In genomic region chr1:26353210-26353859, GRCh38 we compare ENCODE assay signal across 22 cellular contexts. TPM values are rescaled to one million over a fixed set of nuclear protein-coding genes. Genes with fewer than 3 reads are reported as not detected.
A peak's percentile ranks its signal among the peaks of the same experiment; 100 is the strongest.
DNase-seq lines count a peak whose midpoint lies in the region; ATAC-seq, FAIRE-seq and TF ChIP-seq lines count a peak whose summit lies in the region.
"Had no signal": no experiment of that assay in that cellular context is flagged by ENCODE, and none has a peak within 500 bp of the region (broad histone marks: within the 10 kb centered on the region; RNA-seq: fewer than 3 reads in every experiment).

No MANE protein-coding gene starts in this region.

- CTCF ChIA-PET in HCT116 (lab: Charles Lee), result interaction anchor here (1.4 kb wide), 1 partner anchor 11 kb away, joined by 8 read pairs; no protein-coding TSS in a partner anchor
- CTCF ChIA-PET in naive thymus-derived CD4-positive, alpha-beta T cell (lab: Charles Lee), result no interaction called here

- no peaks in the 10 kb centered on the region for H3K27me3 ChIP-seq in HCT116 (ENCODE audit: insufficient read depth, low read length)
- no peaks in the 10 kb centered on the region for H3K27me3 ChIP-seq in bronchial epithelial cell (ENCODE audit: control insufficient read depth, insufficient read depth, low read length)
- H3K27me3 ChIP-seq in naive thymus-derived CD4-positive, alpha-beta T cell (ENCODE audit: control insufficient read depth in 2 of 2, insufficient read depth in 2 of 2, low read length in 2 of 2), result no peaks in the 10 kb centered on the region

- TF ChIP-seq POLR2A in HCT116 (IDR thresholded peaks at IDR 0.05; ENCODE audit: borderline replicate concordance, extremely low read depth, insufficient read depth, insufficient read length), result no peak

- peaks cover 11% of the 10 kb centered on the region for H3K27me3 Mint-ChIP-seq in nephron progenitor cell (ENCODE audit: low read depth, poor library complexity)
- H3K27me3 Mint-ChIP-seq in activated T-cell treated with anti-CD3 and anti-CD28 coated beads, Interleukin-2, amount 50 U/mL, for 72 hours (ENCODE audit: low read depth), result no peaks in the 10 kb centered on the region
- H3K27me3 Mint-ChIP-seq in naive thymus-derived CD4-positive, alpha-beta T cell, result peaks cover 0 to 3% (median 0%) of the 10 kb centered on the region in 5 donors
- H3K27me3 Mint-ChIP-seq: CD4-positive, alpha-beta memory T cell had no signal

- no TSS peak for BruUV-seq in HCT116 (replicated peaks; lab: Mats Ljungman, UMichigan)

- RAD21 ChIA-PET in HCT116 (lab: Charles Lee; ENCODE audit: low non-redundant PET in 1 of 2, low total read pairs in 2 of 2, uncharacterized antibody in 2 of 2, unreplicated experiment in 2 of 2), result no interaction called here

- peak overlapping the region; percentile 34 to 51 for H3K4me3 ChIP-seq in HCT116 (replicated peaks in 1 of 2; ENCODE audit: low read depth in 1 of 2, low read length in 2 of 2)
- H3K4me3 ChIP-seq in bronchial epithelial cell (ENCODE audit: low read depth, low read length), result peak overlapping the region; percentile 56
- no peak overlapping the region for H3K4me3 ChIP-seq in naive thymus-derived CD4-positive, alpha-beta T cell (ENCODE audit: low read length)
- H3K4me3 ChIP-seq: psoas muscle, SJCRH30, thoracic aorta had no signal

- H3K4me1 ChIP-seq in HCT116 (ENCODE audit: control insufficient read depth in 1 of 2, insufficient read depth in 2 of 2, low read length in 2 of 2), result peaks cover 66 to 88% of the 10 kb centered on the region in 2 experiments
- peaks cover 0 to 1% of the 10 kb centered on the region in 2 donors for H3K4me1 ChIP-seq in naive thymus-derived CD4-positive, alpha-beta T cell (ENCODE audit: control insufficient read depth in 2 of 2, insufficient read depth in 2 of 2, low read length in 2 of 2)
- H3K4me1 ChIP-seq: psoas muscle had no signal

- POLR2A ChIA-PET in HCT116 (lab: Charles Lee), result interaction anchor here (1.2 to 1.5 kb wide), 2 partner anchors 11 to 25 kb away, joined by 3 to 5 read pairs; no protein-coding TSS in a partner anchor
- POLR2A ChIA-PET in naive thymus-derived CD4-positive, alpha-beta T cell (lab: Charles Lee), result interaction anchor here (0.6 to 0.9 kb wide), 3 partner anchors 17 to 805 kb away, joined by 3 read pairs; no protein-coding TSS in a partner anchor

- intact Hi-C loops in HCT116 (cut with micrococcal nuclease), result no loop called here
- intact Hi-C loops in naive thymus-derived CD4-positive, alpha-beta T cell (cut with micrococcal nuclease), result no loop called here

- no peak for TF ChIP-seq RAD21 in HCT116 (IDR thresholded peaks at IDR 0.05; ENCODE audit: low read depth)

- peak overlapping the region; percentile 57 for H3K27ac Mint-ChIP-seq in nephron progenitor cell
- H3K27ac Mint-ChIP-seq in activated T-cell treated with anti-CD3 and anti-CD28 coated beads, Interleukin-2, amount 50 U/mL, for 72 hours, result no peak overlapping the region
- no peak overlapping the region for H3K27ac Mint-ChIP-seq in naive thymus-derived CD4-positive, alpha-beta T cell
- H3K27ac Mint-ChIP-seq: CD4-positive, alpha-beta memory T cell; natural killer cell; T-helper 17 cell had no signal

- H2AFZ ChIP-seq in HCT116 (ENCODE audit: low read depth, low read length, poor library complexity, severe bottlenecking), result no peak overlapping the region

- H3K9me2 ChIP-seq in HCT116 (ENCODE audit: insufficient read depth), result no peaks in the 10 kb centered on the region

- no peaks in the 10 kb centered on the region for H4K20me1 ChIP-seq in HCT116 (ENCODE audit: insufficient read depth)

- DNase-seq in HCT116 (ENCODE audit: low read depth, low spot score) (no peak), bronchial epithelial cell (ENCODE audit: low read depth) (no peak), nephron progenitor cell (no peak), GM19238 (ENCODE audit: insufficient read length, low spot score) (no peak)
- DNase-seq in activated T-cell treated with anti-CD3 and anti-CD28 coated beads, Interleukin-2, amount 50 U/mL, for 72 hours, result no peak
- DNase-seq in naive thymus-derived CD4-positive, alpha-beta T cell, result no peak
- DNase-seq: activated naive CD4-positive, alpha-beta T cell treated with anti-CD3 and anti-CD28 coated beads, Interleukin-2, amount 50 U/mL, for 16 hours; activated T-cell treated with anti-CD3 and anti-CD28 coated beads, Interleukin-2, amount 50 U/mL, for 1 hour; CD4-positive, alpha-beta memory T cell; DMS79 treated with DMSO at 0.1 percent for 48 hours; kidney glomerular epithelial cell; natural killer cell; NCI-H2081 treated with DMSO at 0.1 percent for 48 hours; NCI-H524 treated with DMSO at 0.1 percent for 48 hours; psoas muscle; SJCRH30; stimulated activated CD4-positive, alpha-beta T cell treated with anti-CD3 and anti-CD28 coated beads, Interleukin-4, amount 100 ng/mL, for 24 hours; T-helper 17 cell had no signal

- peak overlapping the region; percentile 80 for H3K4me2 ChIP-seq in HCT116 (ENCODE audit: low read length)

- peak overlapping the region; percentile 40 for H3K9ac ChIP-seq in HCT116 (ENCODE audit: low read length)

- H3K27ac ChIP-seq in C4-2B (peak overlapping the region; percentile 41; the same call in 1 of the 2 replicates), HCT116 (ENCODE audit: low read depth, low read length) (peak overlapping the region; percentile 27; the same call in 1 of the 2 replicates)
- no peak overlapping the region for H3K27ac ChIP-seq in naive thymus-derived CD4-positive, alpha-beta T cell (ENCODE audit: low read depth, low read length)
- H3K27ac ChIP-seq: psoas muscle, SJCRH30, thoracic aorta had no signal

- H3K79me2 ChIP-seq in HCT116 (ENCODE audit: insufficient read depth, low read length), result no peaks in the 10 kb centered on the region

- H3K36me3 ChIP-seq in HCT116 (ENCODE audit: control insufficient read depth in 1 of 2, insufficient read depth in 2 of 2, low read length in 2 of 2) (no peaks in the 10 kb centered on the region), bronchial epithelial cell (ENCODE audit: control insufficient read depth, insufficient read depth, low read length) (no peaks in the 10 kb centered on the region)
- no peaks in the 10 kb centered on the region for H3K36me3 ChIP-seq in naive thymus-derived CD4-positive, alpha-beta T cell (ENCODE audit: control insufficient read depth in 2 of 3, insufficient read depth in 3 of 3, low read length in 3 of 3)
- H3K36me3 ChIP-seq: SJCRH30, thoracic aorta had no signal

- TF ChIP-seq CTCF in C4-2B (conservative IDR thresholded peaks at IDR 0.05), result no peak
- no peak for TF ChIP-seq CTCF in HCT116 (IDR thresholded peaks at IDR 0.05 in 2 of 3, conservative IDR thresholded peaks at IDR 0.05 in 1 of 3; ENCODE audit: borderline replicate concordance in 1 of 3, insufficient read depth in 1 of 3, low read depth in 2 of 3, low read length in 2 of 3)
- TF ChIP-seq CTCF in bronchial epithelial cell (IDR thresholded peaks at IDR 0.05; ENCODE audit: insufficient read depth, low read length, severe bottlenecking), result no peak
- TF ChIP-seq CTCF in nephron progenitor cell (IDR thresholded peaks at IDR 0.05), result no peak

- ATAC-seq in HCT116, result 0 out of 2 replicates have a peak, but pooled peaks have one; percentile 0
- no peak for ATAC-seq in activated T-cell treated with anti-CD3 and anti-CD28 coated beads, Interleukin-2, amount 50 U/mL, for 72 hours (replicated peaks in 1 of 2)
- no peak for ATAC-seq in naive thymus-derived CD4-positive, alpha-beta T cell
- ATAC-seq in GM19023 (IDR thresholded peaks at IDR 0.05; ENCODE audit: unreplicated experiment), result no peak
- ATAC-seq: natural killer cell, T-helper 17 cell had no signal

- no peak for FAIRE-seq in bronchial epithelial cell (lab: Jason Lieb, UNC)
- FAIRE-seq: endometrium had no signal

- H3K4me1 Mint-ChIP-seq in nephron progenitor cell, result peaks cover 59% of the 10 kb centered on the region
- H3K4me1 Mint-ChIP-seq in activated T-cell treated with anti-CD3 and anti-CD28 coated beads, Interleukin-2, amount 50 U/mL, for 72 hours (ENCODE audit: low read depth), result peaks cover under 1% of the 10 kb centered on the region
- peaks cover under 1 to 14% (median under 1%) of the 10 kb centered on the region in 7 donors for H3K4me1 Mint-ChIP-seq in naive thymus-derived CD4-positive, alpha-beta T cell

- no peak overlapping the region for H3K4me3 Mint-ChIP-seq in nephron progenitor cell
- H3K4me3 Mint-ChIP-seq in activated T-cell treated with anti-CD3 and anti-CD28 coated beads, Interleukin-2, amount 50 U/mL, for 72 hours, result no peak overlapping the region
- no peak overlapping the region for H3K4me3 Mint-ChIP-seq in naive thymus-derived CD4-positive, alpha-beta T cell
- H3K4me3 Mint-ChIP-seq: CD4-positive, alpha-beta memory T cell; natural killer cell; T-helper 17 cell had no signal

- H3K9me3 ChIP-seq in HCT116 (ENCODE audit: control insufficient read depth in 1 of 2, insufficient read depth in 1 of 2, low read depth in 1 of 2, low read length in 2 of 2), result no peaks in the 10 kb centered on the region
- no peaks in the 10 kb centered on the region for H3K9me3 ChIP-seq in naive thymus-derived CD4-positive, alpha-beta T cell (ENCODE audit: control insufficient read depth in 2 of 3, low read length in 3 of 3)
- H3K9me3 ChIP-seq: psoas muscle, SJCRH30, thoracic aorta had no signal

- H3K36me3 Mint-ChIP-seq in nephron progenitor cell (ENCODE audit: low read depth), result no peaks in the 10 kb centered on the region
- H3K36me3 Mint-ChIP-seq in activated T-cell treated with anti-CD3 and anti-CD28 coated beads, Interleukin-2, amount 50 U/mL, for 72 hours (ENCODE audit: insufficient read depth in 2 of 2), result no peaks in the 10 kb centered on the region
- no peaks in the 10 kb centered on the region for H3K36me3 Mint-ChIP-seq in naive thymus-derived CD4-positive, alpha-beta T cell
- H3K36me3 Mint-ChIP-seq: CD4-positive, alpha-beta memory T cell; natural killer cell had no signal

- H3K9me3 Mint-ChIP-seq in nephron progenitor cell, result no peaks in the 10 kb centered on the region
- no peaks in the 10 kb centered on the region for H3K9me3 Mint-ChIP-seq in activated T-cell treated with anti-CD3 and anti-CD28 coated beads, Interleukin-2, amount 50 U/mL, for 72 hours
- H3K9me3 Mint-ChIP-seq in naive thymus-derived CD4-positive, alpha-beta T cell, result no peaks in the 10 kb centered on the region
- H3K9me3 Mint-ChIP-seq: CD4-positive, alpha-beta memory T cell; natural killer cell had no signal

RNA-seq across cellular contexts. Expression of gene CRYBG2, which starts 0.6 kb away (rescaled TPM):
- total RNA-seq in HCT116 (2021; ENCODE audit: unreplicated experiment) (10.5 TPM), bronchial epithelial cell (19.5 and 67.7 TPM in 2 replicates)
- polyA plus RNA-seq in HCT116 (2012), result 11.8 and 13.8 TPM in 2 replicates
- total RNA-seq in activated T-cell treated with anti-CD3 and anti-CD28 coated beads, Interleukin-2, amount 50 U/mL, for 72 hours, result 1 to 10 TPM; 1.6 to 2.3 TPM
- total RNA-seq in naive thymus-derived CD4-positive, alpha-beta T cell, result 1 to 10 TPM in 3 of 5 experiments, under 1 TPM in 1, not detected in 1; 0.59 to 1.5 (median 1.2) TPM
- polyA plus RNA-seq in naive thymus-derived CD4-positive, alpha-beta T cell, result 1 to 10 TPM in 1 of 2 donors, not detected in 1; 1.1 TPM
- total RNA-seq: SJCRH30, thoracic aorta had no signal

RNA-seq across cellular contexts. Expression of gene ZNF683, which starts 19.2 kb away (rescaled TPM):
- total RNA-seq in HCT116 (2021; ENCODE audit: unreplicated experiment) (not detected), bronchial epithelial cell (not detected in 2 replicates)
- polyA plus RNA-seq in HCT116 (2012), result not detected in 2 replicates
- under 1 TPM in 1 of 2 donors, not detected in 1; 0.25 TPM for total RNA-seq in activated T-cell treated with anti-CD3 and anti-CD28 coated beads, Interleukin-2, amount 50 U/mL, for 72 hours
- 1 to 10 TPM in 1 of 5 experiments, under 1 TPM in 2, not detected in 2; 0.22 to 6.3 (median 0.51) TPM for total RNA-seq in naive thymus-derived CD4-positive, alpha-beta T cell
- not detected for polyA plus RNA-seq in naive thymus-derived CD4-positive, alpha-beta T cell
- total RNA-seq: CD4-positive, alpha-beta memory T cell; psoas muscle; SJCRH30; T-helper 17 cell; thoracic aorta had no signal

RNA-seq across cellular contexts. Expression of gene CD52, which starts 35.6 kb away (rescaled TPM):
- total RNA-seq in HCT116 (2021; ENCODE audit: unreplicated experiment), result 2.0 TPM
- 0.62 and 0.95 TPM in 2 replicates for polyA plus RNA-seq in HCT116 (2012)
- not detected in 2 replicates for total RNA-seq in bronchial epithelial cell
- total RNA-seq in activated T-cell treated with anti-CD3 and anti-CD28 coated beads, Interleukin-2, amount 50 U/mL, for 72 hours, result 100 to 1,000 TPM; 213 to 245 TPM
- 1,000 to 10,000 TPM in 3 of 5 experiments, 100 to 1,000 TPM in 2; 719 to 1,390 (median 1,130) TPM for total RNA-seq in naive thymus-derived CD4-positive, alpha-beta T cell
- 1,000 to 10,000 TPM; 7,628 to 8,133 TPM for polyA plus RNA-seq in naive thymus-derived CD4-positive, alpha-beta T cell
- total RNA-seq: SJCRH30 had no signal

RNA-seq across cellular contexts. Expression of gene UBXN11, which starts 46.9 kb away (rescaled TPM):
- 19.3 TPM for total RNA-seq in HCT116 (2021; ENCODE audit: unreplicated experiment)
- polyA plus RNA-seq in HCT116 (2012), result 20.8 and 22.3 TPM in 2 replicates
- 2.6 and 3.1 TPM in 2 replicates for total RNA-seq in bronchial epithelial cell
- 10 to 100 TPM; 19.1 to 19.3 TPM for total RNA-seq in activated T-cell treated with anti-CD3 and anti-CD28 coated beads, Interleukin-2, amount 50 U/mL, for 72 hours
- 100 to 1,000 TPM in 3 of 5 experiments, 10 to 100 TPM in 2; 35.7 to 131 (median 124) TPM for total RNA-seq in naive thymus-derived CD4-positive, alpha-beta T cell
- 10 to 100 TPM; 10.5 to 13.6 TPM for polyA plus RNA-seq in naive thymus-derived CD4-positive, alpha-beta T cell

RNA-seq across cellular contexts. Expression of gene LIN28A, which starts 57.3 kb away (rescaled TPM):
- total RNA-seq in HCT116 (2021; ENCODE audit: unreplicated experiment), result 1.4 TPM
- polyA plus RNA-seq in HCT116 (2012), result 0.21 and 0.33 TPM in 2 replicates
- not detected in 2 replicates for total RNA-seq in bronchial epithelial cell
- not detected for total RNA-seq in activated T-cell treated with anti-CD3 and anti-CD28 coated beads, Interleukin-2, amount 50 U/mL, for 72 hours
- total RNA-seq in naive thymus-derived CD4-positive, alpha-beta T cell, result not detected
- not detected for polyA plus RNA-seq in naive thymus-derived CD4-positive, alpha-beta T cell
- total RNA-seq: CD4-positive, alpha-beta memory T cell; natural killer cell; psoas muscle; SJCRH30; T-helper 17 cell; thoracic aorta had no signal
- polyA plus RNA-seq: CD4-positive, alpha-beta memory T cell; psoas muscle had no signal

Comparison
In these comparisons a context has a peak if more than half of its experiments do, and no peak if none do; other contexts are left out.
1. RNA of gene CD52, which starts 35.6 kb away (total RNA-seq): 719 to 1,390 TPM in naive thymus-derived CD4-positive, alpha-beta T cell and 213 to 245 TPM in activated T-cell treated with anti-CD3 and anti-CD28 coated beads, Interleukin-2, amount 50 U/mL, for 72 hours; 2.0 TPM in HCT116 (single experiment) and not detected in bronchial epithelial cell; every median in the first group is over 10 times any median in the second.